ENCODE assay signal across 9 cellular contexts in genomic region chr4:46977245-46977644, GRCh38. TPM values are rescaled to one million over a fixed set of nuclear protein-coding genes. Genes with fewer than 3 reads are reported as not detected.
"Had no signal": no experiment of that assay in that cellular context is flagged by ENCODE, and none has a peak within 500 bp of the region (broad histone marks: within the 10 kb centered on the region; RNA-seq: fewer than 3 reads in every experiment).

No MANE protein-coding gene starts in this region.

- H3K4me3 ChIP-seq: K562 had no signal

- FAIRE-seq: HTR-8/SVneo, K562 had no signal

- H3K27ac ChIP-seq: HL-60, KMS-11 had no signal

- H3K4me2 ChIP-seq: KMS-11 had no signal

- H3K9ac ChIP-seq: KMS-11 had no signal

- DNase-seq: IMR-90, KBM-7, KG1 had no signal

- ATAC-seq: K562 had no signal

RNA-seq across cellular contexts. Expression of gene GABRA4, which starts 16.1 kb away (rescaled TPM):
- total RNA-seq: HT-29, K562 had no signal
- polyA plus RNA-seq: IgD-negative memory B cell, K562 had no signal

RNA-seq across cellular contexts. Expression of gene GABRB1, which starts 54.1 kb away (rescaled TPM):
- total RNA-seq: HT-29, K562 had no signal
- polyA plus RNA-seq: IgD-negative memory B cell, K562 had no signal
